ENCODE assay signal across 17 cellular contexts in genomic region chr15:20582726-20583115, GRCh38. TPM values are rescaled to one million over a fixed set of nuclear protein-coding genes. Genes with fewer than 3 reads are reported as not detected.
"Had no signal": no experiment of that assay in that cellular context is flagged by ENCODE, and none has a peak within 500 bp of the region (broad histone marks: within the 10 kb centered on the region; RNA-seq: fewer than 3 reads in every experiment).

No MANE protein-coding gene starts in this region.

RNA-seq across cellular contexts. Expression of gene GOLGA6L6, which starts 41.1 kb away (rescaled TPM):
- total RNA-seq: heart right ventricle, kidney, left colon, left ventricle myocardium inferior, lower lobe of right lung, mammary epithelial cell, mesothelial cell of epicardium, natural killer cell, omental fat pad, ovary, prostate gland, right cardiac atrium, sigmoid colon, temporal lobe, tibial nerve had no signal
- polyA plus RNA-seq: heart right ventricle, mammary epithelial cell, neural cell, ovary, right cardiac atrium, sigmoid colon, small intestine had no signal
